12 cellular contexts compared by ENCODE assay signal in genomic region chr2:204031056-204031455, GRCh38.
DNase-seq lines count a peak whose midpoint lies in the region; ATAC-seq and TF ChIP-seq lines count a peak whose summit lies in the region.
"Had no signal": no experiment of that assay in that cellular context is flagged by ENCODE, and none has a peak within 500 bp of the region (broad histone marks: within the 10 kb centered on the region; RNA-seq: fewer than 3 reads in every experiment).

No MANE protein-coding gene starts in this region.

- H2AK5ac ChIP-seq in neuronal stem cell (ENCODE audit: low read depth, low read length) = no peak overlapping the region

- H3K36me3 ChIP-seq in neuronal stem cell (replicated peaks in 1 of 2; ENCODE audit: control insufficient read depth in 2 of 2, insufficient read depth in 2 of 2, low read length in 2 of 2) (no peaks in the 10 kb centered on the region), PC-9 (ENCODE audit: low read depth) (no peaks in the 10 kb centered on the region)
- H3K36me3 ChIP-seq: HAP-1 had no signal

- no peak overlapping the region for H4K8ac ChIP-seq in neuronal stem cell (ENCODE audit: low read depth, low read length)

- H4K20me1 ChIP-seq in PC-9 (ENCODE audit: insufficient read depth) = no peaks in the 10 kb centered on the region
- H4K20me1 ChIP-seq: BLaER1 treated with 17β-estradiol and CSF1 and Interleukin-3, amounts not matched to agents 10 nM and 100 nM had no signal

- WGBS in neuronal stem cell (ENCODE audit: extremely low coverage in 2 of 2, insufficient read length in 2 of 2, insufficient replicate concordance in 1 of 2), 2 donors = no CpG with 5 or more reads among the region's 4 CpGs

- no peak overlapping the region for H2BK120ac ChIP-seq in neuronal stem cell (ENCODE audit: low read depth, low read length)

- H3K4me1 ChIP-seq in neuronal stem cell (ENCODE audit: control insufficient read depth in 2 of 2, insufficient read depth in 1 of 2, low read depth in 1 of 2, low read length in 2 of 2) = no peaks in the 10 kb centered on the region
- no peaks in the 10 kb centered on the region for H3K4me1 ChIP-seq in PC-9 (replicated peaks; ENCODE audit: insufficient read depth)
- H3K4me1 ChIP-seq: HAP-1 had no signal

- H3K9me3 ChIP-seq in neuronal stem cell (replicated peaks in 1 of 2; ENCODE audit: control insufficient read depth in 2 of 2, insufficient read depth in 1 of 2, low read depth in 1 of 2, low read length in 2 of 2) = no peaks in the 10 kb centered on the region
- H3K9me3 ChIP-seq in PC-9 (ENCODE audit: insufficient read depth, low read depth) = no peaks in the 10 kb centered on the region
- H3K9me3 ChIP-seq: HAP-1 had no signal

- no peak overlapping the region for H2BK12ac ChIP-seq in neuronal stem cell (ENCODE audit: low read length)

- no peak overlapping the region for H3K23ac ChIP-seq in neuronal stem cell (ENCODE audit: low read depth, low read length, poor library complexity)

- no peaks in the 10 kb centered on the region for H3K79me1 ChIP-seq in neuronal stem cell (ENCODE audit: low read depth, low read length)

- H3K9ac ChIP-seq in neuronal stem cell (ENCODE audit: low read depth, low read length, poor library complexity) = no peak overlapping the region
- H3K9ac ChIP-seq: BLaER1 treated with 17β-estradiol and CSF1 and Interleukin-3, amounts not matched to agents 10 nM and 100 nM had no signal

- no peak overlapping the region for H2BK15ac ChIP-seq in neuronal stem cell (ENCODE audit: low read length)

- no TSS peak for BruUV-seq in PC-9 (replicated peaks; lab: Mats Ljungman, UMichigan)

- no peak overlapping the region for H3K14ac ChIP-seq in neuronal stem cell (ENCODE audit: low read length)

- ATAC-seq in left colon (peak; percentile 33), HG03108 (IDR thresholded peaks at IDR 0.05; ENCODE audit: unreplicated experiment) (no peak)
- ATAC-seq: CD8-positive, alpha-beta T cell had no signal

- POLR2A ChIA-PET in PC-9 (lab: Charles Lee; ENCODE audit: unreplicated experiment) = no interaction called here

- H4K91ac ChIP-seq in neuronal stem cell (ENCODE audit: low read depth, low read length, poor library complexity) = no peak overlapping the region

- H2BK5ac ChIP-seq in neuronal stem cell (ENCODE audit: low read length) = no peak overlapping the region

- H3K4me3 ChIP-seq in neuronal stem cell (ENCODE audit: low read length in 2 of 2) = no peak overlapping the region
- H3K4me3 ChIP-seq in PC-9 = no peak overlapping the region
- no peak overlapping the region for H3K4me3 ChIP-seq in dorsolateral prefrontal cortex
- H3K4me3 ChIP-seq: BLaER1 treated with 17β-estradiol and CSF1 and Interleukin-3, amounts not matched to agents 10 nM and 100 nM; HAP-1 had no signal

- H2AFZ ChIP-seq in neuronal stem cell (ENCODE audit: low read length) (no peak overlapping the region), PC-9 (no peak overlapping the region)

- CTCF ChIA-PET in PC-9 (lab: Charles Lee) = no interaction called here

- H3K4ac ChIP-seq in neuronal stem cell (ENCODE audit: low read length) = no peak overlapping the region

- H3F3A ChIP-seq in PC-9 (ENCODE audit: insufficient read depth, low read depth) = no peaks in the 10 kb centered on the region

- H3K27me3 ChIP-seq in neuronal stem cell (ENCODE audit: control insufficient read depth in 3 of 3, insufficient read depth in 3 of 3, low read depth in 1 of 3, low read length in 3 of 3) (no peaks in the 10 kb centered on the region), PC-9 (ENCODE audit: insufficient read depth, low read depth) (no peaks in the 10 kb centered on the region), dorsolateral prefrontal cortex (peaks cover 0 to 4% (median 0%) of the 10 kb centered on the region in 45 donors)
- H3K27me3 ChIP-seq: BLaER1 treated with 17β-estradiol and CSF1 and Interleukin-3, amounts not matched to agents 10 nM and 100 nM had no signal

- DNase-seq in H4 (ENCODE audit: low spot score) (peak; percentile 70), left colon (no peak), neuronal stem cell (ENCODE audit: low spot score) (no peak), PC-9 (no peak), dorsolateral prefrontal cortex (no peak)
- DNase-seq: Calu3; CD8-positive, alpha-beta T cell; DMS79 treated with DMSO at 0.1 percent for 48 hours; GF-D8 had no signal

- no peak for TF ChIP-seq CTCF in PC-9 (conservative IDR thresholded peaks at IDR 0.05)
- no peak for TF ChIP-seq CTCF in dorsolateral prefrontal cortex (IDR thresholded peaks at IDR 0.05 in 54 of 56, conservative IDR thresholded peaks at IDR 0.05 in 2 of 56; ENCODE audit: low read depth in 1 of 56, partially characterized antibody in 56 of 56)

- no peaks in the 10 kb centered on the region for H3K79me2 ChIP-seq in PC-9 (ENCODE audit: low read depth)

- H3K18ac ChIP-seq in neuronal stem cell (ENCODE audit: low read length) = no peak overlapping the region

- intact Hi-C loops in left colon (cut with DNase I, micrococcal nuclease) (no loop called here), PC-9 (cut with micrococcal nuclease; ENCODE audit: unreplicated experiment) (no loop called here), dorsolateral prefrontal cortex (cut with DNase I) (no loop called here)

- H3K4me2 ChIP-seq in neuronal stem cell (ENCODE audit: insufficient read depth, low read length, poor library complexity, severe bottlenecking) = peak overlapping the region; percentile 4
- no peak overlapping the region for H3K4me2 ChIP-seq in PC-9

- H3K27ac ChIP-seq in neuronal stem cell (replicated peaks; ENCODE audit: low read length) (no peak overlapping the region), PC-9 (no peak overlapping the region), dorsolateral prefrontal cortex (no peak overlapping the region)
- H3K27ac ChIP-seq: BLaER1 treated with 17β-estradiol and CSF1 and Interleukin-3, amounts not matched to agents 10 nM and 100 nM had no signal

- no peaks in the 10 kb centered on the region; the same call in 1 of the 2 replicates for H3K9me2 ChIP-seq in PC-9 (ENCODE audit: insufficient read depth)
